In the genomic region with DNA sequence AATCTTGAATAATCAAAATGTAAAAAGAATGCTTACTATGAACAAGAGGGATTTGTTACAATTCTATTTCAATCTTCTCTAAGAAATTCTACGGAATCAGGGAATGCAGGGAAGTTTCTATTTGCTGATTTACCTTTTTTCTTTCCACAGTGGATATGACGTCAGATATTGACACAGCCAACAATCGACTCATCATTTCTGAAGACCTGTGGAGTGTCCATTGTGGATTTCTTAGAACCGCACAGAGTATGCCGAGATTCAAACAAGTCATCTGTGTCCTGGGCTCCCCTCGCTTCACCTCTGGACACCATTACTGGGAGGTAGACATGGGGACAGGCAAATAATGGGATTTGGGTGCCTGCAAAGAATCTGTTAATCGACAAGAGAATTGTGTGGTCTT, we compare ENCODE assay signal across 35 cellular contexts. TPM values are rescaled to one million over a fixed set of nuclear protein-coding genes. Genes with fewer than 3 reads are reported as not detected.
"Had no signal": no experiment of that assay in that cellular context is flagged by ENCODE, and none has a peak within 500 bp of the region (broad histone marks: within the 10 kb centered on the region; RNA-seq: fewer than 3 reads in every experiment).

No MANE protein-coding gene starts in this region.

- H3K4me3 ChIP-seq: coronary artery, esophagus muscularis mucosa, gastroesophageal sphincter, heart left ventricle, hepatocyte, left lung, psoas muscle, skin epidermis, spleen, testis, tibial nerve, upper lobe of left lung had no signal

- H3K4me1 Mint-ChIP-seq: naive thymus-derived CD4-positive, alpha-beta T cell; stimulated activated memory B cell treated with anti-CD40 and anti-IgM and Interleukin-4, amounts not matched to agents 10 μg/mL and 1 μg/mL and 100 μg/mL, for 72 hours had no signal

- H2AFZ ChIP-seq: hepatocyte had no signal

- H3K4me1 ChIP-seq: esophagus muscularis mucosa, foreskin keratinocyte, gastroesophageal sphincter, heart left ventricle, left lung, psoas muscle, spleen, testis, tibial nerve had no signal

- H3K27ac ChIP-seq: coronary artery, esophagus muscularis mucosa, foreskin keratinocyte, gastroesophageal sphincter, heart left ventricle, hepatocyte, left lung, psoas muscle, skin epidermis, spleen, testis, tibial nerve, upper lobe of left lung had no signal

- FAIRE-seq: endothelial cell of umbilical vein, kidney, urothelium cell line had no signal

- H3K36me3 Mint-ChIP-seq: naive thymus-derived CD4-positive, alpha-beta T cell; stimulated activated memory B cell treated with anti-CD40 and anti-IgM and Interleukin-4, amounts not matched to agents 10 μg/mL and 1 μg/mL and 100 μg/mL, for 72 hours had no signal

- DNase-seq: dermis blood vessel endothelial cell; effector memory CD4-positive, alpha-beta T cell; foreskin keratinocyte; heart left ventricle; kidney; left lung; mesenchymal stem cell; midbrain; naive thymus-derived CD4-positive, alpha-beta T cell; nephron progenitor cell; nucleus accumbens; psoas muscle; right cardiac atrium; spleen; stimulated activated CD4-positive, alpha-beta T cell treated with anti-CD3 and anti-CD28 coated beads, Interleukin-4, amount 100 ng/mL, for 4 hours; stimulated activated naive CD8-positive, alpha-beta T cell treated with anti-CD3 and anti-CD28 coated beads, Interleukin-15, Interleukin-2, amounts not matched to agents 100 U/mL and 50 U/mL, for 24 hours; substantia nigra; testis; upper lobe of left lung had no signal

- H3K9me3 ChIP-seq: esophagus muscularis mucosa, gastroesophageal sphincter, heart left ventricle, left lung, psoas muscle, spleen, testis, tibial nerve, upper lobe of left lung had no signal

- H3K79me2 ChIP-seq: hepatocyte had no signal

- H3K4me3 Mint-ChIP-seq: naive thymus-derived CD4-positive, alpha-beta T cell; nephron progenitor cell; stimulated activated memory B cell treated with anti-CD40 and anti-IgM and Interleukin-4, amounts not matched to agents 10 μg/mL and 1 μg/mL and 100 μg/mL, for 72 hours had no signal

- H3K4me2 ChIP-seq: hepatocyte had no signal

- H3K36me3 ChIP-seq: esophagus muscularis mucosa, gastroesophageal sphincter, heart left ventricle, left lung, spleen, tibial nerve, upper lobe of left lung had no signal

- H3K27ac Mint-ChIP-seq: naive thymus-derived CD4-positive, alpha-beta T cell; nephron progenitor cell; stimulated activated memory B cell treated with anti-CD40 and anti-IgM and Interleukin-4, amounts not matched to agents 10 μg/mL and 1 μg/mL and 100 μg/mL, for 72 hours had no signal

- ATAC-seq: foreskin keratinocyte; gastroesophageal sphincter; heart left ventricle; left lung; naive thymus-derived CD4-positive, alpha-beta T cell; psoas muscle; right cardiac atrium; stimulated activated memory B cell treated with anti-CD40 and anti-IgM and Interleukin-4, amounts not matched to agents 10 μg/mL and 1 μg/mL and 100 μg/mL, for 72 hours; stimulated activated naive CD8-positive, alpha-beta T cell treated with anti-CD3 and anti-CD28 coated beads, Interleukin-15, Interleukin-2, amounts not matched to agents 100 U/mL and 50 U/mL, for 24 hours had no signal

- H3K27me3 ChIP-seq: hepatocyte, testis, upper lobe of left lung had no signal

- H3K9me3 Mint-ChIP-seq: naive thymus-derived CD4-positive, alpha-beta T cell; nephron progenitor cell; stimulated activated memory B cell treated with anti-CD40 and anti-IgM and Interleukin-4, amounts not matched to agents 10 μg/mL and 1 μg/mL and 100 μg/mL, for 72 hours had no signal

RNA-seq across cellular contexts. Expression of a gene that starts 4.1 kb away (rescaled TPM):
- total RNA-seq: dermis blood vessel endothelial cell, endothelial cell of umbilical vein, epithelial cell of proximal tubule, esophagus muscularis mucosa, fibroblast of lung, foreskin keratinocyte, gastroesophageal sphincter, heart left ventricle, hepatocyte, kidney, left lung, lower leg skin, lung microvascular endothelial cell, mucosa of gallbladder, osteocyte, psoas muscle, renal cortical epithelial cell, right cardiac atrium, tibial nerve, upper lobe of left lung had no signal
- polyA plus RNA-seq: endothelial cell of umbilical vein, fibroblast of lung, foreskin keratinocyte, heart left ventricle, hepatocyte, psoas muscle, right cardiac atrium had no signal

RNA-seq across cellular contexts. Expression of a gene that starts 45.7 kb away (rescaled TPM):
- total RNA-seq: lung microvascular endothelial cell had no signal
